11 cellular contexts compared by ENCODE assay signal in the genomic region with DNA sequence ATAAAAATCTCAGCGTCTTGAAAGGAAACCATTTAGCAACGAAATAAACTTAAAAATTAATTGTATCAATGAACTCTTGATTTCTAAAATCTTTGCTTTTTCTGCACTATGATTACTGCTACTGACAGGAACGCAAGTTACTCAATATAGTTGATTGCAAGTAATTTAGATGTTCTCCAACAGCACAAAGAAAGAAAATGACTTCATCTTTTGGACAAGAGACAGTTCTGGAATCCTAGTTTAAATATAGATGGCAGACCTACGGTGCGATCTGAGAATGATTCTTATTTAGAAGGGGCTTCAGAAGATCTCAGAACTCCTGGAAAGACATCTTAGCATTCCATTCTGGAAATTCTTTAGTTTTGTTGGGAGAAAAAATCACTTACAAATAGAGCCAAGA. TPM values are rescaled to one million over a fixed set of nuclear protein-coding genes. Genes with fewer than 3 reads are reported as not detected.
DNase-seq lines count a peak whose midpoint lies in the region; ATAC-seq and TF ChIP-seq lines count a peak whose summit lies in the region.
"Had no signal": no experiment of that assay in that cellular context is flagged by ENCODE, and none has a peak within 500 bp of the region (broad histone marks: within the 10 kb centered on the region; RNA-seq: fewer than 3 reads in every experiment).

No MANE protein-coding gene starts in this region.

- H3K36me3 Mint-ChIP-seq in natural killer cell, result no peaks in the 10 kb centered on the region

- no peaks in the 10 kb centered on the region for H3K9me3 Mint-ChIP-seq in natural killer cell

- H3K4me1 Mint-ChIP-seq in natural killer cell, result peaks cover 41 to 62% of the 10 kb centered on the region in 2 donors

- peak overlapping the region; percentile 100 for H3K27ac ChIP-seq in cingulate gyrus (ENCODE audit: low read depth, low read length)

- H3K4me3 ChIP-seq in AG09309 (ENCODE audit: control insufficient read depth, low read depth, low read length) (no peak overlapping the region; the same call in 1 of the 2 replicates), HAP-1 (peak overlapping the region; percentile 72)

- H3K36me3 ChIP-seq in HAP-1 (replicated peaks), result peaks cover 4% of the 10 kb centered on the region; the same call in 1 of the 2 replicates

- no peaks in the 10 kb centered on the region for H3K27me3 ChIP-seq in HAP-1 (ENCODE audit: low read depth)

- intact Hi-C loops in natural killer cell (cut with micrococcal nuclease), result loop anchor here (5.0 to 10.0 kb wide), 3 partner anchors 238 to 1290 kb away; a partner anchor contains a TSS

- H3K4me1 ChIP-seq in HAP-1, result peaks cover 38% of the 10 kb centered on the region

- DNase-seq in AG09309 (ENCODE audit: low read depth), result peak; percentile 31
- no peak for DNase-seq in HAP-1 (ENCODE audit: low spot score in 2 of 2)
- no peak for DNase-seq in natural killer cell
- DNase-seq in stimulated activated CD4-positive, alpha-beta T cell treated with anti-CD3 and anti-CD28 coated beads, Interleukin-2, amount 100 ng/mL, for 24 hours, result no peak
- no peak for DNase-seq in GM10266 (ENCODE audit: extremely low spot score)
- no peak for DNase-seq in DMS153 (lab: John Stamatoyannopoulos, UW)
- DNase-seq: activated CD4-positive, alpha-beta T cell treated with anti-CD3 and anti-CD28 coated beads for 1 hour; left colon; Right ventricle myocardium superior had no signal

- H3K4me3 Mint-ChIP-seq in natural killer cell, result peak overlapping the region; percentile 99

- H3K9me3 ChIP-seq in HAP-1, result no peaks in the 10 kb centered on the region

- H3K27ac Mint-ChIP-seq in natural killer cell, result peak overlapping the region; percentile 97 to 98

- ATAC-seq in natural killer cell (no peak), HG03442 (IDR thresholded peaks at IDR 0.05; ENCODE audit: unreplicated experiment) (no peak)
- ATAC-seq: left colon had no signal

- H3K27me3 Mint-ChIP-seq in natural killer cell (ENCODE audit: low read depth in 2 of 2), result peaks cover 0 to 3% of the 10 kb centered on the region in 2 donors

- in situ Hi-C loops in HAP-1 (cut with MboI; ENCODE audit: low sequenced_read_pairs), result loop anchor here (10.0 to 25.0 kb wide), 3 partner anchors 200 to 513 kb away; a partner anchor contains a TSS

- TF ChIP-seq CTCF in AG09309 (IDR thresholded peaks at IDR 0.05; ENCODE audit: control insufficient read depth, insufficient read depth, low read depth, low read length, missing control alignments) (no peak), natural killer cell (IDR thresholded peaks at IDR 0.05) (no peak), GM10266 (IDR thresholded peaks at IDR 0.05; ENCODE audit: control insufficient read depth, insufficient read depth, low read depth, missing control alignments) (no peak)

RNA-seq across cellular contexts. Expression of a gene that starts 1.4 kb away (rescaled TPM):
- 10 to 100 TPM; 27.5 to 40.3 (median 35.7) TPM for total RNA-seq in natural killer cell

RNA-seq across cellular contexts. Expression of a gene that starts 2.2 kb away (rescaled TPM):
- total RNA-seq in natural killer cell, result 100 to 1,000 TPM; 155 to 166 (median 157) TPM
